In genomic region chr5:71586941-71587708, GRCh38 we compare ENCODE assay signal across 8 cellular contexts. TPM values are rescaled to one million over a fixed set of nuclear protein-coding genes. Genes with fewer than 3 reads are reported as not detected.
DNase-seq lines count a peak whose midpoint lies in the region; ATAC-seq, FAIRE-seq and TF ChIP-seq lines count a peak whose summit lies in the region.

MCCC2 (plus strand) TSS chr5:71587340; CDS start chr5:71587426, 86 bp downstream.

- H2BK15ac ChIP-seq in H1 (ENCODE audit: low read length) (peak within 1 kb of the TSS; percentile 21), mesenchymal stem cell (ENCODE audit: low read depth, poor library complexity, severe bottlenecking) (peak within 1 kb of the TSS; percentile 88)

- TF ChIP-seq RAD21 in H1 (IDR thresholded peaks at IDR 0.05 in 1 of 2, conservative IDR thresholded peaks at IDR 0.05 in 1 of 2; ENCODE audit: low read depth in 2 of 2, low read length in 2 of 2) = no peak

- H2BK12ac ChIP-seq in H1 (ENCODE audit: low read depth, low read length) = peak within 1 kb of the TSS; percentile 85; the same call in 1 of the 2 replicates
- no peak within 1 kb of the TSS for H2BK12ac ChIP-seq in mesenchymal stem cell (ENCODE audit: low read length in 2 of 2)

- H3K4me3 ChIP-seq in H1 (ENCODE audit: extremely low read depth in 1 of 4, insufficient read depth in 2 of 4, low read depth in 3 of 4, low read length in 4 of 4) (peak within 1 kb of the TSS; percentile 56 to 83 (median 81)), mesenchymal stem cell (ENCODE audit: insufficient read depth in 1 of 2, low read depth in 1 of 2, low read length in 2 of 2) (peak within 1 kb of the TSS; percentile 85 to 92)

- H3K27ac ChIP-seq in H1 (ENCODE audit: low read depth, low read length) (peak within 1 kb of the TSS; percentile 91), mesenchymal stem cell (ENCODE audit: low read length, poor library complexity, severe bottlenecking) (peak within 1 kb of the TSS; percentile 85)

- peak within 1 kb of the TSS; percentile 97 for H2AFZ ChIP-seq in H1 (ENCODE audit: low read length)
- peak within 1 kb of the TSS; percentile 92 for H2AFZ ChIP-seq in mesenchymal stem cell (ENCODE audit: low read depth, low read length)

- TF ChIP-seq EP300 in H1 (IDR thresholded peaks at IDR 0.05; ENCODE audit: borderline replicate concordance in 1 of 2, low read depth in 2 of 2, low read length in 2 of 2) = 0 out of 3 replicates have a peak, but pooled peaks of 1 of the 2 experiments have one; percentile 19

- DNase-seq in COR-L47 (lab: John Stamatoyannopoulos, UW) (peak; percentile 93), HTR-8/SVneo (ENCODE audit: insufficient read length, low spot score) (peak; percentile 97), NOMO-1 treated with dmso at 0.1 percent for 144 hours (lab: John Stamatoyannopoulos, UW; ENCODE audit: unreplicated experiment) (peak; percentile 96), H1 (ENCODE audit: low read depth in 1 of 2, low spot score in 2 of 2) (peak; percentile 93 to 98), mesenchymal stem cell (peak; percentile 97)
- peak; percentile 99 for DNase-seq in activated CD8-positive, alpha-beta memory T cell treated with anti-CD3 and anti-CD28 coated beads, Interleukin-2, amount 10 ng/mL, durations not matched to agents 7 days and 5 days
- DNase-seq in stimulated activated CD8-positive, alpha-beta memory T cell treated with anti-CD3 and anti-CD28 coated beads, Interleukin-12 subunit alpha, Interleukin-12 subunit beta, amount 100 ng/mL, for 24 hours (ENCODE audit: extremely low read depth) = peak; percentile 94

- H3K4ac ChIP-seq in H1 (replicated peaks; ENCODE audit: insufficient read length, low read depth, low read length) (peak within 1 kb of the TSS; percentile 75), mesenchymal stem cell (ENCODE audit: low read depth in 1 of 2, low read length in 2 of 2) (peak within 1 kb of the TSS; percentile 6 to 84)

- H4K8ac ChIP-seq in H1 (ENCODE audit: extremely low read depth, insufficient read depth, low read length) (peak within 1 kb of the TSS; percentile 98), mesenchymal stem cell (ENCODE audit: low read length) (peak within 1 kb of the TSS; percentile 99)

- FAIRE-seq in HTR-8/SVneo (lab: Jason Lieb, UNC) (peak; percentile 51), H1 (lab: Jason Lieb, UNC) (peak; percentile 50)

- peak within 1 kb of the TSS; percentile 60 for H3K56ac ChIP-seq in H1 (replicated peaks; ENCODE audit: insufficient read length, low read depth, low read length)

- H2BK120ac ChIP-seq in H1 (replicated peaks; ENCODE audit: low read depth, low read length) = no peak within 1 kb of the TSS
- H2BK120ac ChIP-seq in mesenchymal stem cell (ENCODE audit: low read depth, low read length) = no peak within 1 kb of the TSS

- peak within 1 kb of the TSS; percentile 90; the same call in 1 of the 2 replicates for H2BK5ac ChIP-seq in H1 (ENCODE audit: low read depth, low read length)
- peak within 1 kb of the TSS; percentile 58 for H2BK5ac ChIP-seq in mesenchymal stem cell (ENCODE audit: low read depth, low read length, poor library complexity, severe bottlenecking)

- H2AK5ac ChIP-seq in H1 (ENCODE audit: low read depth, low read length) = no peak within 1 kb of the TSS
- H2AK5ac ChIP-seq in mesenchymal stem cell (ENCODE audit: low read length, severe bottlenecking) = no peak within 1 kb of the TSS

- H3K27me3 ChIP-seq in H1 (replicated peaks in 1 of 4; ENCODE audit: control insufficient read depth in 3 of 4, extremely low read depth in 1 of 4, insufficient read depth in 3 of 4, low read length in 3 of 4) (no peaks in the 10 kb centered on the region), mesenchymal stem cell (ENCODE audit: control insufficient read depth in 1 of 2, insufficient read depth in 1 of 2, low read length in 2 of 2) (no peaks in the 10 kb centered on the region)

- peak; percentile 94 for ATAC-seq in GM21381 (IDR thresholded peaks at IDR 0.05; ENCODE audit: unreplicated experiment)
- peak; percentile 99 for ATAC-seq in activated CD8-positive, alpha-beta memory T cell treated with anti-CD3 and anti-CD28 coated beads, Interleukin-2, amount 10 ng/mL, durations not matched to agents 7 days and 5 days

- TF ChIP-seq POLR2A in H1 (IDR thresholded peaks at IDR 0.05; ENCODE audit: control extremely low read depth in 1 of 2, low read depth in 2 of 2, low read length in 2 of 2) = peak; percentile 93 to 97

- peak within 1 kb of the TSS; percentile 58 for H4K5ac ChIP-seq in H1 (ENCODE audit: insufficient read length, low read depth, low read length)

- H3K23ac ChIP-seq in H1 (ENCODE audit: insufficient read length) (no peak within 1 kb of the TSS), mesenchymal stem cell (ENCODE audit: low read length in 2 of 2) (peak within 1 kb of the TSS in 1 of 2 experiments; percentile 71)

- no peaks in the 10 kb centered on the region for H3K9me3 Mint-ChIP-seq in activated CD8-positive, alpha-beta memory T cell treated with anti-CD3 and anti-CD28 coated beads, Interleukin-2, amount 10 ng/mL, durations not matched to agents 7 days and 5 days (ENCODE audit: low read depth)

- WGBS in H1 (ENCODE audit: extremely low coverage in 1 of 2, insufficient coverage in 1 of 2, insufficient read length in 1 of 2, insufficient replicate concordance in 2 of 2, low coverage in 1 of 2, low lambda C conversion rate in 2 of 2, missing lambda C conversion rate in 1 of 2), 2 experiments = 0% methylated on average over 38 of the region's 56 CpGs; no CpG with 5 or more reads in 1 of the 2 experiments
- under 1% methylated on average over 56 of the region's 56 CpGs for WGBS in mesenchymal stem cell

- H3K9me3 ChIP-seq in H1 (ENCODE audit: insufficient read depth in 2 of 2, low read depth in 1 of 2, low read length in 1 of 2) (no peaks in the 10 kb centered on the region), mesenchymal stem cell (ENCODE audit: control insufficient read depth, low read length) (no peaks in the 10 kb centered on the region)

- no peak for TF ChIP-seq CTCF in H1 (IDR thresholded peaks at IDR 0.05; ENCODE audit: control extremely low read depth in 1 of 3, insufficient read depth in 1 of 3, low read depth in 1 of 3, low read length in 3 of 3)

- peaks cover 5 to 41% of the 10 kb centered on the region in 2 experiments for H3K79me2 ChIP-seq in H1 (ENCODE audit: control insufficient read depth in 1 of 2, insufficient read depth in 2 of 2, low read length in 2 of 2)

- H3K4me2 ChIP-seq in H1 (ENCODE audit: insufficient read depth in 1 of 2, low read depth in 2 of 2, low read length in 2 of 2) (peak within 1 kb of the TSS; percentile 76 to 82), mesenchymal stem cell (ENCODE audit: low read length, poor library complexity, severe bottlenecking) (peak within 1 kb of the TSS; percentile 78)

- H3K27me3 Mint-ChIP-seq in activated CD8-positive, alpha-beta memory T cell treated with anti-CD3 and anti-CD28 coated beads, Interleukin-2, amount 10 ng/mL, durations not matched to agents 7 days and 5 days = no peaks in the 10 kb centered on the region

- H3K23me2 ChIP-seq in H1 (ENCODE audit: low read depth, low read length) = peaks cover 6% of the 10 kb centered on the region

- H3K36me3 Mint-ChIP-seq in activated CD8-positive, alpha-beta memory T cell treated with anti-CD3 and anti-CD28 coated beads, Interleukin-2, amount 10 ng/mL, durations not matched to agents 7 days and 5 days = peaks cover 7% of the 10 kb centered on the region

- H3K79me1 ChIP-seq in H1 (ENCODE audit: low read depth, low read length) (no peaks in the 10 kb centered on the region; the same call in 1 of the 2 replicates), mesenchymal stem cell (replicated peaks; ENCODE audit: low read length, poor library complexity, severe bottlenecking) (peaks cover 17% of the 10 kb centered on the region)

- H3K4me1 Mint-ChIP-seq in activated CD8-positive, alpha-beta memory T cell treated with anti-CD3 and anti-CD28 coated beads, Interleukin-2, amount 10 ng/mL, durations not matched to agents 7 days and 5 days = peaks cover 31% of the 10 kb centered on the region

- CTCF ChIA-PET in activated CD8-positive, alpha-beta memory T cell treated with anti-CD3 and anti-CD28 coated beads, Interleukin-2, amount 10 ng/mL, durations not matched to agents 7 days and 5 days (lab: Charles Lee) = interaction anchor here (0.6 to 7.3 kb wide), 4 partner anchors 14 to 1283 kb away, joined by 3 to 76 read pairs (median 4); no protein-coding TSS in a partner anchor
- CTCF ChIA-PET in H1 (lab: Charles Lee; ENCODE audit: partially characterized antibody) = interaction anchor here (1.0 to 1.2 kb wide), 3 partner anchors 14 to 170 kb away, joined by 3 to 5 read pairs (median 3); no protein-coding TSS in a partner anchor

- POLR2A ChIA-PET in H1 (lab: Charles Lee; ENCODE audit: partially characterized antibody) = interaction anchor here (0.8 to 2.5 kb wide), 15 partner anchors 9 to 733 kb away, joined by 3 to 10 read pairs (median 4); partner anchors contain the start of genes BDP1, MRPS27 and PTCD2

- H3K36me3 ChIP-seq in H1 (ENCODE audit: control insufficient read depth in 2 of 4, insufficient read depth in 4 of 4, low read length in 3 of 4) = no peaks in the 10 kb centered on the region
- H3K36me3 ChIP-seq in mesenchymal stem cell (ENCODE audit: control insufficient read depth in 1 of 2, insufficient read depth in 2 of 2, low read depth in 1 of 2, low read length in 2 of 2) = no peaks in the 10 kb centered on the region

- H4K20me1 ChIP-seq in H1 (replicated peaks in 1 of 2; ENCODE audit: control insufficient read depth in 1 of 2, insufficient read depth in 2 of 2, low read length in 2 of 2) = peaks cover 0 to 2% of the 10 kb centered on the region in 2 experiments

- H4K91ac ChIP-seq in H1 (replicated peaks; ENCODE audit: insufficient read length, low read length) (peak within 1 kb of the TSS; percentile 76), mesenchymal stem cell (ENCODE audit: low read length) (peak within 1 kb of the TSS; percentile 93)

- H3K18ac ChIP-seq in H1 (ENCODE audit: extremely low read depth, low read length) (peak within 1 kb of the TSS; percentile 91), mesenchymal stem cell (ENCODE audit: low read depth in 1 of 2, low read length in 2 of 2) (peak within 1 kb of the TSS; percentile 94 to 97)

- peak within 1 kb of the TSS; percentile 96 for H3K27ac Mint-ChIP-seq in activated CD8-positive, alpha-beta memory T cell treated with anti-CD3 and anti-CD28 coated beads, Interleukin-2, amount 10 ng/mL, durations not matched to agents 7 days and 5 days

- H2BK20ac ChIP-seq in H1 (ENCODE audit: low read length) = no peak within 1 kb of the TSS

- H3K14ac ChIP-seq in H1 (ENCODE audit: insufficient read length) (no peak within 1 kb of the TSS), mesenchymal stem cell (ENCODE audit: low read length in 2 of 2) (peak within 1 kb of the TSS in 1 of 2 experiments; percentile 91)

- peaks cover 0 to 9% (median 0%) of the 10 kb centered on the region in 4 experiments; a peak in 3 of 7 replicates for H3K4me1 ChIP-seq in H1 (replicated peaks in 1 of 4; ENCODE audit: control insufficient read depth in 3 of 4, insufficient read depth in 4 of 4, low read length in 3 of 4)
- H3K4me1 ChIP-seq in mesenchymal stem cell (ENCODE audit: control insufficient read depth, insufficient read depth, low read depth, low read length) = no peaks in the 10 kb centered on the region

- H3K9ac ChIP-seq in H1 (replicated peaks in 1 of 4; ENCODE audit: extremely low read depth in 1 of 4, low read depth in 3 of 4, low read length in 3 of 4) (peak within 1 kb of the TSS; percentile 79 to 89 (median 85)), mesenchymal stem cell (ENCODE audit: low read length) (peak within 1 kb of the TSS; percentile 92)

- peak within 1 kb of the TSS; percentile 80 for H3K4me3 Mint-ChIP-seq in activated CD8-positive, alpha-beta memory T cell treated with anti-CD3 and anti-CD28 coated beads, Interleukin-2, amount 10 ng/mL, durations not matched to agents 7 days and 5 days

RNA-seq across cellular contexts. Expression of gene MCCC2, which starts in this region (rescaled TPM):
- total RNA-seq in activated CD8-positive, alpha-beta memory T cell treated with anti-CD3 and anti-CD28 coated beads, Interleukin-2, amount 10 ng/mL, durations not matched to agents 7 days and 5 days = 10 to 100 TPM; 45.7 to 59.0 TPM
- total RNA-seq in H1 (2021; fragmentation: NEBNext Ultra II Directional; extraction: Animal tissue kit (Norgen Biotek cat#: 25700)) = 71.4 and 71.7 TPM in 2 replicates
- polyA plus RNA-seq in H1 (2011; rRNA removed) = 60.6 and 86.6 TPM in 2 replicates
- 55.4 TPM for polyA plus RNA-seq in H1 (2011; cell fraction: cytosol; rRNA removed)
- 35.4 TPM for polyA plus RNA-seq in H1 (2011; cell fraction: nucleus; rRNA removed)
- 49.7 to 72.0 TPM (median 59.3 TPM) in 4 replicates for polyA plus RNA-seq in H1 (2012, experiment 1 of 2)
- 22.6 TPM for polyA plus RNA-seq in H1 (2012, experiment 2 of 2)
- 51.5 TPM for polyA plus RNA-seq in H1 (2013, experiment 1 of 2)
- 50.1 TPM for polyA plus RNA-seq in H1 (2013, experiment 2 of 2)
- polyA minus RNA-seq in H1 (2011; rRNA and poly(A)+ RNA removed) = 53.6 and 101 TPM in 2 replicates
- 36.5 TPM for polyA minus RNA-seq in H1 (2011; cell fraction: cytosol; rRNA and poly(A)+ RNA removed)
- polyA minus RNA-seq in H1 (2011; cell fraction: nucleus; rRNA and poly(A)+ RNA removed) = 46.2 TPM
- polyA plus RNA-seq in mesenchymal stem cell (2013, experiment 1 of 2) = 20.9 TPM
- 20.9 TPM for polyA plus RNA-seq in mesenchymal stem cell (2013, experiment 2 of 2)

Comparison
In these comparisons a context has a peak if more than half of its experiments do, and no peak if none do; other contexts are left out.
1. Peak in every context shown above with its lines: DNase-seq, ATAC-seq, H3K4me3 ChIP-seq and H3K27ac ChIP-seq.